Comparison of ENCODE assay signal across 8 cellular contexts in genomic region chr7:25862254-25862992, GRCh38.
DNase-seq lines count a peak whose midpoint lies in the region; ATAC-seq and TF ChIP-seq lines count a peak whose summit lies in the region.

No MANE protein-coding gene starts in this region.

- H3K9ac ChIP-seq in BLaER1 treated with 17β-estradiol and CSF1 and Interleukin-3, amounts not matched to agents 10 nM and 100 nM = no peak overlapping the region

- DNase-seq in NCI-H345 (lab: John Stamatoyannopoulos, UW) (peak; percentile 100), cerebellar cortex (ENCODE audit: low spot score) (peak; percentile 97), lung (ENCODE audit: low spot score) (peak; percentile 88)
- peak; percentile 33 for DNase-seq in activated CD4-positive, CD25-positive, alpha-beta regulatory T cell treated with anti-CD3 and anti-CD28 coated beads, Interleukin-2, amount 50 U/mL, for 16 hours (ENCODE audit: low read depth, low spot score)
- DNase-seq in stimulated activated CD8-positive, alpha-beta memory T cell treated with anti-CD3 and anti-CD28 coated beads, Interleukin-15, amount 100 ng/mL, for 4 hours (ENCODE audit: low read depth in 2 of 2) = peak; percentile 34 to 45

- ATAC-seq in GM19351 (IDR thresholded peaks at IDR 0.05; ENCODE audit: unreplicated experiment) (peak; percentile 92), HG03432 (IDR thresholded peaks at IDR 0.05; ENCODE audit: unreplicated experiment) (peak; percentile 93), lung (ENCODE audit: insufficient read depth, low FRiP score) (peak; percentile 92)

- H3K9me3 ChIP-seq in BLaER1 treated with 17β-estradiol and CSF1 and Interleukin-3, amounts not matched to agents 10 nM and 100 nM (replicated peaks in 1 of 11) = peaks cover 25 to 49% (median 34%) of the 10 kb centered on the region in 11 experiments
- H3K9me3 ChIP-seq in lung (ENCODE audit: control insufficient read depth in 2 of 2, insufficient read depth in 1 of 2, low read length in 1 of 2) = peaks cover 0 to 20% of the 10 kb centered on the region in 2 donors

- WGBS in lung, 2 donors = 1 to 2% methylated on average over 45 of the region's 45 CpGs

- no peaks in the 10 kb centered on the region for H3K36me3 ChIP-seq in BLaER1 treated with 17β-estradiol and CSF1 and Interleukin-3, amounts not matched to agents 10 nM and 100 nM
- no peaks in the 10 kb centered on the region for H3K36me3 ChIP-seq in lung (ENCODE audit: control insufficient read depth in 2 of 2, insufficient read depth in 2 of 2, low read length in 2 of 2)

- no peaks in the 10 kb centered on the region for H3K4me1 ChIP-seq in BLaER1 treated with 17β-estradiol and CSF1 and Interleukin-3, amounts not matched to agents 10 nM and 100 nM
- H3K4me1 ChIP-seq in lung (ENCODE audit: control insufficient read depth in 2 of 2, insufficient read depth in 2 of 2, low read length in 2 of 2) = peaks cover 0 to 5% of the 10 kb centered on the region in 2 donors

- H4K20me1 ChIP-seq in BLaER1 treated with 17β-estradiol and CSF1 and Interleukin-3, amounts not matched to agents 10 nM and 100 nM = peaks cover 0 to 81% (median 28%) of the 10 kb centered on the region in 11 experiments; a peak in 16 of 22 replicates

- TF ChIP-seq CTCF in lung (IDR thresholded peaks at IDR 0.05; ENCODE audit: control extremely low read depth, extremely low read depth) = no peak

- peak overlapping the region in 7 of 10 experiments; percentile 18 to 43 (median 39); a peak in 11 of 20 replicates for H3K4me3 ChIP-seq in BLaER1 treated with 17β-estradiol and CSF1 and Interleukin-3, amounts not matched to agents 10 nM and 100 nM
- peak overlapping the region; percentile 1 for H3K4me3 ChIP-seq in lung

- H3K4me2 ChIP-seq in BLaER1 treated with 17β-estradiol and CSF1 and Interleukin-3, amounts not matched to agents 10 nM and 100 nM = peak overlapping the region; percentile 18 to 67 (median 35); a peak in 14 of 22 replicates

- peaks cover 98 to 100% (median 100%) of the 10 kb centered on the region in 11 experiments for H3K27me3 ChIP-seq in BLaER1 treated with 17β-estradiol and CSF1 and Interleukin-3, amounts not matched to agents 10 nM and 100 nM
- peaks cover 37% of the 10 kb centered on the region for H3K27me3 ChIP-seq in lung (ENCODE audit: control insufficient read depth, insufficient read depth)

- no peak overlapping the region for H3K27ac ChIP-seq in BLaER1 treated with 17β-estradiol and CSF1 and Interleukin-3, amounts not matched to agents 10 nM and 100 nM
- no peak overlapping the region for H3K27ac ChIP-seq in lung (ENCODE audit: low read depth in 1 of 2, low read length in 1 of 2)

Comparison
In these comparisons a context has a peak if more than half of its experiments do, and no peak if none do; other contexts are left out.
1. DNase-seq: peak in every context shown above with its lines; median percentile 100 in NCI-H345; 97 in cerebellar cortex; 88 in lung; 40 in stimulated activated CD8-positive, alpha-beta memory T cell treated with anti-CD3 and anti-CD28 coated beads, Interleukin-15, amount 100 ng/mL, for 4 hours; 33 in activated CD4-positive, CD25-positive, alpha-beta regulatory T cell treated with anti-CD3 and anti-CD28 coated beads, Interleukin-2, amount 50 U/mL, for 16 hours.